ENCODE assay signal across 1 cellular context in genomic region chr19:45577111-45577905, GRCh38.
TF ChIP-seq lines count a peak whose summit lies in the region.

No MANE protein-coding gene starts in this region.

TF ChIP-seq in HepG2, 621 proteins besides CTCF, POLR2A, EP300 and RAD21 (continued from another document and continues in another):
- no peak for TF ChIP-seq ZBTB49 (CRISPR knock-in tag; IDR thresholded peaks at IDR 0.05; ENCODE audit: borderline replicate concordance)
- peak; percentile 53; the same call in 1 of the 2 replicates for TF ChIP-seq NCOA1 (CRISPR knock-in tag; IDR thresholded peaks at IDR 0.05)
- no peak for TF ChIP-seq ZNF644 (CRISPR knock-in tag; IDR thresholded peaks at IDR 0.05; ENCODE audit: low read depth)
- no peak for TF ChIP-seq UBTF (CRISPR knock-in tag; IDR thresholded peaks at IDR 0.05)
- TF ChIP-seq NFIC (IDR thresholded peaks at IDR 0.05; ENCODE audit: low read length): no peak
- no peak for TF ChIP-seq HOXA9 (CRISPR knock-in tag; IDR thresholded peaks at IDR 0.05; ENCODE audit: borderline replicate concordance)
- no peak for TF ChIP-seq KDM3A (CRISPR knock-in tag; IDR thresholded peaks at IDR 0.05; ENCODE audit: low read depth)
- peak; percentile 47; the same call in 1 of the 2 replicates for TF ChIP-seq HMG20B (CRISPR knock-in tag; conservative IDR thresholded peaks at IDR 0.05)
- no peak; the same call in 1 of the 2 replicates for TF ChIP-seq PPARG (CRISPR knock-in tag; conservative IDR thresholded peaks at IDR 0.05)
- peak; percentile 49; the same call in 1 of the 2 replicates for TF ChIP-seq ZMYM4 (CRISPR knock-in tag; IDR thresholded peaks at IDR 0.05)
- TF ChIP-seq ZFY (CRISPR knock-in tag; IDR thresholded peaks at IDR 0.05): no peak
- no peak for TF ChIP-seq RELA (CRISPR knock-in tag; IDR thresholded peaks at IDR 0.05)
- TF ChIP-seq SOX5 (CRISPR knock-in tag; IDR thresholded peaks at IDR 0.05; ENCODE audit: borderline replicate concordance): peak; percentile 31; the same call in 1 of the 2 replicates
- no peak for TF ChIP-seq ZBTB39 (CRISPR knock-in tag; IDR thresholded peaks at IDR 0.05)
- no peak for TF ChIP-seq SOX13 (IDR thresholded peaks at IDR 0.05)
- TF ChIP-seq SOX13 (CRISPR knock-in tag; conservative IDR thresholded peaks at IDR 0.05 in 1 of 2, IDR thresholded peaks at IDR 0.05 in 1 of 2): peak in 1 of 2 experiments; percentile 25; a peak in 1 of 4 replicates
- TF ChIP-seq ZNF138 (CRISPR knock-in tag; IDR thresholded peaks at IDR 0.05; ENCODE audit: low read depth): no peak
- TF ChIP-seq ZBED4 (CRISPR knock-in tag; IDR thresholded peaks at IDR 0.05; ENCODE audit: borderline replicate concordance): 0 out of 2 replicates have a peak, but pooled peaks have one; percentile 21
- TF ChIP-seq ZNF713 (CRISPR knock-in tag; IDR thresholded peaks at IDR 0.05): no peak
- TF ChIP-seq EZH2 (conservative IDR thresholded peaks at IDR 0.05; ENCODE audit: low read depth, low read length): no peak
- TF ChIP-seq GABPB1 (CRISPR knock-in tag; IDR thresholded peaks at IDR 0.05): 0 out of 2 replicates have a peak, but pooled peaks have one; percentile 8
- no peak for TF ChIP-seq ZNF616 (CRISPR knock-in tag; IDR thresholded peaks at IDR 0.05; ENCODE audit: low read depth)
- TF ChIP-seq ZNF530 (CRISPR knock-in tag; IDR thresholded peaks at IDR 0.05; ENCODE audit: low read depth): no peak
- TF ChIP-seq NFYC (CRISPR knock-in tag; IDR thresholded peaks at IDR 0.05): peak; percentile 17; the same call in 1 of the 2 replicates
- peak; percentile 73 for TF ChIP-seq HNF1A (IDR thresholded peaks at IDR 0.05; ENCODE audit: low read depth)
- peak; percentile 81; the same call in 1 of the 2 replicates for TF ChIP-seq HNF1A (CRISPR knock-in tag; IDR thresholded peaks at IDR 0.05; ENCODE audit: borderline replicate concordance)
- TF ChIP-seq ERF (CRISPR knock-in tag; IDR thresholded peaks at IDR 0.05): 0 out of 2 replicates have a peak, but pooled peaks have one; percentile 26
- TF ChIP-seq ZMAT5 (CRISPR knock-in tag; IDR thresholded peaks at IDR 0.05; ENCODE audit: borderline replicate concordance, low read depth): no peak
- TF ChIP-seq FOXK2 (IDR thresholded peaks at IDR 0.05): no peak
- no peak for TF ChIP-seq ZSCAN21 (CRISPR knock-in tag; IDR thresholded peaks at IDR 0.05; ENCODE audit: borderline replicate concordance)
- TF ChIP-seq CAMTA2 (CRISPR knock-in tag; IDR thresholded peaks at IDR 0.05; ENCODE audit: borderline replicate concordance): no peak
- no peak for TF ChIP-seq ZNF414 (CRISPR knock-in tag; IDR thresholded peaks at IDR 0.05)
- TF ChIP-seq E2F1 (CRISPR knock-in tag; IDR thresholded peaks at IDR 0.05): no peak
- TF ChIP-seq LBX2 (CRISPR knock-in tag; IDR thresholded peaks at IDR 0.05; ENCODE audit: borderline replicate concordance): no peak
- no peak for TF ChIP-seq SIX1 (CRISPR knock-in tag; IDR thresholded peaks at IDR 0.05; ENCODE audit: borderline replicate concordance)
- no peak for TF ChIP-seq FOXA1 (IDR thresholded peaks at IDR 0.05)
- TF ChIP-seq FOXA1 (CRISPR knock-in tag; IDR thresholded peaks at IDR 0.05): peak; percentile 28; the same call in 1 of the 2 replicates
- no peak for TF ChIP-seq ZBTB20 (CRISPR knock-in tag; IDR thresholded peaks at IDR 0.05; ENCODE audit: borderline replicate concordance, low read depth)
- no peak for TF ChIP-seq TERF1 (CRISPR knock-in tag; IDR thresholded peaks at IDR 0.05)
- TF ChIP-seq MYPOP (CRISPR knock-in tag; IDR thresholded peaks at IDR 0.05): no peak
